Comparison of ENCODE assay signal across 20 cellular contexts in genomic region chr6:160788806-160789205, GRCh38.
"Had no signal": no experiment of that assay in that cellular context is flagged by ENCODE, and none has a peak within 500 bp of the region (broad histone marks: within the 10 kb centered on the region; RNA-seq: fewer than 3 reads in every experiment).

No MANE protein-coding gene starts in this region.

- H3K27me3 ChIP-seq: sigmoid colon had no signal

- H3K27ac Mint-ChIP-seq: activated CD4-positive, alpha-beta T cell treated with anti-CD3 and anti-CD28 coated beads for 36 hours; activated CD8-positive, alpha-beta T cell treated with anti-CD3 and anti-CD28 coated beads, Interleukin-2, amount 10 ng/mL, durations not matched to agents 7 days and 5 days; activated naive CD8-positive, alpha-beta T cell treated with anti-CD3 and anti-CD28 coated beads for 36 hours; mesothelial cell of epicardium; nephron progenitor cell; stimulated activated memory B cell treated with anti-CD40 and anti-IgM and Interleukin-4, amounts not matched to agents 10 μg/mL and 1 μg/mL and 100 μg/mL, for 72 hours had no signal

- H3K36me3 Mint-ChIP-seq: activated naive CD8-positive, alpha-beta T cell treated with anti-CD3 and anti-CD28 coated beads for 36 hours; mesothelial cell of epicardium; stimulated activated memory B cell treated with anti-CD40 and anti-IgM and Interleukin-4, amounts not matched to agents 10 μg/mL and 1 μg/mL and 100 μg/mL, for 72 hours had no signal

- H3K4me3 ChIP-seq: lower lobe of right lung, sigmoid colon, thoracic aorta had no signal

- H3K27ac ChIP-seq: lower lobe of right lung, sigmoid colon, thoracic aorta had no signal

- DNase-seq: activated CD8-positive, alpha-beta T cell treated with anti-CD3 and anti-CD28 coated beads, Interleukin-2, amount 10 ng/mL, durations not matched to agents 7 days and 5 days; activated gamma-delta T cell treated with Interleukin-2 at 50 U/mL for 16 hours; activated naive CD8-positive, alpha-beta T cell treated with anti-CD3 and anti-CD28 coated beads for 36 hours; amniotic stem cell; caudate nucleus; effector memory CD8-positive, alpha-beta T cell; foreskin melanocyte; glutamatergic neuron; hypothalamus; islet precursor cell; lower lobe of right lung; nephron progenitor cell; occipital lobe; posterior cingulate gyrus; sigmoid colon; SW 1271 had no signal

- H3K9me3 Mint-ChIP-seq: nephron progenitor cell had no signal

- H3K9me3 ChIP-seq: lower lobe of right lung, sigmoid colon, thoracic aorta had no signal

- H3K4me1 ChIP-seq: lower lobe of right lung had no signal

- H3K4me3 Mint-ChIP-seq: activated CD4-positive, alpha-beta T cell treated with anti-CD3 and anti-CD28 coated beads for 36 hours; activated CD8-positive, alpha-beta T cell treated with anti-CD3 and anti-CD28 coated beads, Interleukin-2, amount 10 ng/mL, durations not matched to agents 7 days and 5 days; activated naive CD8-positive, alpha-beta T cell treated with anti-CD3 and anti-CD28 coated beads for 36 hours; effector memory CD8-positive, alpha-beta T cell; mesothelial cell of epicardium; nephron progenitor cell; stimulated activated memory B cell treated with anti-CD40 and anti-IgM and Interleukin-4, amounts not matched to agents 10 μg/mL and 1 μg/mL and 100 μg/mL, for 72 hours had no signal

- H3K36me3 ChIP-seq: lower lobe of right lung, sigmoid colon, thoracic aorta had no signal
